1 cellular context compared by ENCODE assay signal in the genomic region with DNA sequence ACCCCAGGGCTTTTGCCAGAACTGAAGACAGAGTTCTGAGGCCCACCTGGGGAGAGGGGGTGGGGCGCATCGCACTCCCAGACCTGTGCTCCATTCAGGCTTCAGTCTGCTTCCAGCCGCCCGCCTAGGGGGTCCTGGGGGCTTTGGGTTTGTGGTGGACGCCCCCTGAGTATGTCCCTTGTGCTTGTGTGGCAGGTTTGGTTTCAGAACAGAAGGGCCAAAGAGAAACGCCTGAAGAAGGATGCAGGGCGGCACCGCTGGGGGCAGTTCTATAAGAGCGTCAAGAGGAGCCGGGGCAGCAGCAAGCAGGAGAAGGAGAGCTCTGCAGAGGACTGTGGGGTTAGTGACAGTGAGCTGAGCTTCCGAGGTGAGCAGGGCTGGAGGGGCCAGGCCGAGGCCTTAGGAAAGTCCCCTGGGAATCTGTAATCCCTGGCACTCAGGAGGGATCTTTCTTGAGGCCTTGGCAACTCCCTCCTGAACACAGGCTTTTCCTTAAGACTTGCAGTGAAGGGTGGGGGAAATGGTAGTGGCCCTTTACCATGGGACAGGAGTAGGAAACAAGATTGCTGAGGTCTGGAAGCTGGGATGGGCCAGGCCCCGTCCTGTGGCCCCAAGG.
TF ChIP-seq lines count a peak whose summit lies in the region.

No MANE protein-coding gene starts in this region.

TF ChIP-seq in HepG2, 621 proteins besides CTCF, POLR2A, EP300 and RAD21:
- TF ChIP-seq KAT8 (CRISPR knock-in tag; IDR thresholded peaks at IDR 0.05) (no peak), PHF21A (CRISPR knock-in tag; IDR thresholded peaks at IDR 0.05) (no peak), PCBP1 (IDR thresholded peaks at IDR 0.05; ENCODE audit: borderline replicate concordance, low read depth, low read length) (no peak), CHCHD3 (CRISPR knock-in tag; IDR thresholded peaks at IDR 0.05) (no peak), ZNF510 (CRISPR knock-in tag; IDR thresholded peaks at IDR 0.05; ENCODE audit: low read depth) (no peak), NR2C2 (CRISPR knock-in tag; IDR thresholded peaks at IDR 0.05; ENCODE audit: borderline replicate concordance) (no peak), RXRA (CRISPR knock-in tag; IDR thresholded peaks at IDR 0.05) (no peak), ZNF260 (CRISPR knock-in tag; IDR thresholded peaks at IDR 0.05; ENCODE audit: borderline replicate concordance, low read depth) (no peak), TIGD3 (CRISPR knock-in tag; IDR thresholded peaks at IDR 0.05; ENCODE audit: borderline replicate concordance) (no peak), PBX2 (CRISPR knock-in tag; IDR thresholded peaks at IDR 0.05) (no peak), ZNF724P (CRISPR knock-in tag; IDR thresholded peaks at IDR 0.05; ENCODE audit: borderline replicate concordance) (no peak), CEBPZ (IDR thresholded peaks at IDR 0.05; ENCODE audit: low read length) (no peak)
TF ChIP-seq in HepG2: peak in this region for 0.
